8 cellular contexts compared by ENCODE assay signal in the genomic region with DNA sequence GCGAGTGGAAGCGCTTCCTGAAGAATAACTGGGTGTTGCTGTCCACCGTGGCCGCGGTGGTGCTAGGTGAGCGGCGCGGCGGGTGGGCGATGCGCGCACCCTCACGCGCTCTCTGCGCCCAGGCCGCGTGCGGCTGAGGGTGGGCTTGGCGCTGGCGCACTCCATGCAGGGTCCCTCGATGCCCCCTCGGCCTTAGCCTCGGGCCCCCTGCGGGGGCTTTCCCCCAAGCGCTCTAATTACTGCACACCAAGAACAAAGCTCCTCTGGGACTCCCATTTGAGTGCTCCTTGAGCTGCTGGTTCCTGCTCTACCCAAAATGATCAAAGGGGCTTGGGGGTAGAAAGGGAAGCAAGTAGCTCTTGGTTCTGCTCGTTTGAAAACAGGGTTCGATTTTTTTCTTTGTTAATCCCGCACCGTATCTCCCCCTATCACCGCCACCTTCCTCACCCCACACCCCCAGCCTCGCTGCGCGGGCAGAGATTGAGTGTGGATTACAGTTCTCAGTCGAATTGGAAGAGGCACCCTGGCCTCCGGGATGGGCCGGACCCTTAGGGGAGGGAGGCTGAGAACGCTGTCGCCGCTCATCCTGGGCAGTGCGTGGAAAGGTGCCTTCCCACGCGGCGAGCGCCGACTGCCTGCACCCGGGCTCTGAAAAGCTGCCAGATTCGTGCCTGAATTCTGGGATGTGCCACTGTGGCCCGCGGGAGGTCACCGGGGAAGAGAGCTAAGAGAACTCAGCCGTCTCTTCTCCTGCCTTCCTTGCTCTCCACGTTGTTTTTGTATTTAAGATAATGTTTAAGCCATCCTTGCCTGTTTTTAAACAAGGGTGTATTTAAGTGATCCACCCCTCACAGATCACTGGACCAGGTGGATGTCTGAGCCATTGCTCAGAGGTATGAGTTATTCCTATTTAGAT. TPM values are rescaled to one million over a fixed set of nuclear protein-coding genes. Genes with fewer than 3 reads are reported as not detected.
DNase-seq lines count a peak whose midpoint lies in the region; ATAC-seq and TF ChIP-seq lines count a peak whose summit lies in the region.

No MANE protein-coding gene starts in this region.

- TF ChIP-seq CTCF in WI38 (IDR thresholded peaks at IDR 0.05; ENCODE audit: low read depth, low read length) (no peak), progenitor cell of endocrine pancreas (IDR thresholded peaks at IDR 0.05; ENCODE audit: unreplicated experiment) (no peak)

- peaks cover 20% of the 10 kb centered on the region for H3K4me1 Mint-ChIP-seq in progenitor cell of endocrine pancreas (ENCODE audit: low read depth)

- H3K27ac Mint-ChIP-seq in progenitor cell of endocrine pancreas: peak overlapping the region; percentile 86

- ATAC-seq in HG02642 (IDR thresholded peaks at IDR 0.05; ENCODE audit: poor library complexity, unreplicated experiment): peak; percentile 18

- no peaks in the 10 kb centered on the region for H3K36me3 Mint-ChIP-seq in progenitor cell of endocrine pancreas (ENCODE audit: insufficient read depth)

- DNase-seq in NCI-H345 (lab: John Stamatoyannopoulos, UW) (peak; percentile 7), NCI-H345 treated with DMSO at 0.1 percent for 48 hours (lab: John Stamatoyannopoulos, UW; ENCODE audit: unreplicated experiment) (no peak), glomerular visceral epithelial cell (ENCODE audit: extremely low spot score) (peak; percentile 26), progenitor cell of endocrine pancreas (ENCODE audit: low spot score, unreplicated experiment) (peak; percentile 12), NCI-H187 treated with DMSO at 0.1 percent for 48 hours (lab: John Stamatoyannopoulos, UW) (no peak), NCI-H2029 treated with DMSO at 0.1 percent for 48 hours (lab: John Stamatoyannopoulos, UW) (no peak)

- peak overlapping the region; percentile 90 for H3K4me3 Mint-ChIP-seq in progenitor cell of endocrine pancreas (ENCODE audit: low read depth)

- peak overlapping the region; percentile 62 for H3K4me3 ChIP-seq in WI38 (ENCODE audit: low read depth, low read length)

- H3K9me3 Mint-ChIP-seq in progenitor cell of endocrine pancreas (ENCODE audit: low read depth): no peaks in the 10 kb centered on the region

- peaks cover 23% of the 10 kb centered on the region for H3K27me3 Mint-ChIP-seq in progenitor cell of endocrine pancreas

RNA-seq across cellular contexts. Expression of a gene that starts 0.7 kb away (rescaled TPM):
- 3.8 and 5.6 TPM in 2 replicates for total RNA-seq in progenitor cell of endocrine pancreas

Comparison
In these comparisons a context has a peak if more than half of its experiments do, and no peak if none do; other contexts are left out.
1. DNase-seq: peak in NCI-H345 (single experiment), glomerular visceral epithelial cell (single experiment) and progenitor cell of endocrine pancreas (single experiment); none in NCI-H345 treated with DMSO at 0.1 percent for 48 hours (single experiment), NCI-H187 treated with DMSO at 0.1 percent for 48 hours (single experiment) and NCI-H2029 treated with DMSO at 0.1 percent for 48 hours (single experiment).